Comparison of ENCODE assay signal across 8 cellular contexts in the genomic region with DNA sequence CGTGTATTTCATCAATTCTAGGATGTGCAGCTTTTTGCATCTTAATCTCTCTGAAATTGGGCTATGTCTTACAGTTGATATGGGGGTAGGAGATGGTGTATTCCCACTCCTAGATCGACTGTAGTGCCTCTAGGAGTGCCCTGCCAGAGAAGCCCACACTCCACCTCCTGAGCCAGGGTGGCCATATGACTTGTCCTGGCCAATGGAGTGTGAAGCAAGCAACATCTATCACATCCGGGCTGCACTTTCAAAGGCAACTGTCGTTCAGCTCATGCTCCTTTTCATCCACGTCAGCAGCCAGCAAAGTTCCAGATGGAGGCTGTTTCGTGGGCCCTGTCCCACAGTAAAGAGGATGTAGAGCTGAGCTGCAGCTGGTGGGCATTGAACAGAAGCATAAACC.
DNase-seq lines count a peak whose midpoint lies in the region; ATAC-seq and TF ChIP-seq lines count a peak whose summit lies in the region.

No MANE protein-coding gene starts in this region.

- no TSS peak for BruUV-seq in A673 (replicated peaks; lab: Mats Ljungman, UMichigan)

- H3K4me3 ChIP-seq in SJSA1 (no peak overlapping the region), psoas muscle (no peak overlapping the region), A673 (ENCODE audit: low read depth, low read length, poor library complexity, severe bottlenecking) (no peak overlapping the region)

- ATAC-seq in HG03025 (IDR thresholded peaks at IDR 0.05; ENCODE audit: low FRiP score, unreplicated experiment), result peak; percentile 85
- ATAC-seq in psoas muscle, result peak; percentile 55 to 77 (median 58)
- ATAC-seq in omental fat pad (ENCODE audit: low FRiP score), result no peak

- H3K36me3 ChIP-seq in SJSA1 (no peaks in the 10 kb centered on the region), psoas muscle (ENCODE audit: insufficient read depth in 1 of 2, low read depth in 1 of 2) (no peaks in the 10 kb centered on the region), A673 (ENCODE audit: insufficient read depth, low read length, poor library complexity, severe bottlenecking) (no peaks in the 10 kb centered on the region)

- CTCF ChIA-PET in A673 (lab: Charles Lee), result no interaction called here

- intact Hi-C loops in psoas muscle (cut with DNase I), result loop anchor here in 1 of 2 donors (10.0 kb wide), 1 partner anchor 195 kb away; no protein-coding TSS in a partner anchor
- intact Hi-C loops in A673 (cut with micrococcal nuclease; ENCODE audit: unreplicated experiment), result no loop called here

- H3K27ac ChIP-seq in SJSA1 (0 out of 2 replicates have a peak overlapping the region, but pooled peaks have one; percentile 17), psoas muscle (peak overlapping the region; percentile 11), A673 (ENCODE audit: low read depth, low read length, poor library complexity, severe bottlenecking) (no peak overlapping the region)

- POLR2A ChIA-PET in A673 (lab: Charles Lee; ENCODE audit: low non-redundant PET), result no interaction called here

- H3K27me3 ChIP-seq in SJSA1 (replicated peaks), result no peaks in the 10 kb centered on the region
- no peaks in the 10 kb centered on the region for H3K27me3 ChIP-seq in psoas muscle (ENCODE audit: insufficient read depth in 3 of 3, low read length in 2 of 3)
- no peaks in the 10 kb centered on the region for H3K27me3 ChIP-seq in A673 (replicated peaks; ENCODE audit: insufficient read depth, low read depth, low read length, poor library complexity)

- TF ChIP-seq CTCF in psoas muscle (IDR thresholded peaks at IDR 0.05) (no peak), omental fat pad (IDR thresholded peaks at IDR 0.05) (no peak), A673 (conservative IDR thresholded peaks at IDR 0.05; ENCODE audit: low read depth, low read length) (no peak)

- no peaks in the 10 kb centered on the region for H3K9me3 ChIP-seq in SJSA1 (replicated peaks)
- H3K9me3 ChIP-seq in psoas muscle, result no peaks in the 10 kb centered on the region
- H3K9me3 ChIP-seq in A673 (ENCODE audit: low read depth, low read length, poor library complexity, severe bottlenecking), result no peaks in the 10 kb centered on the region

- H3K4me1 ChIP-seq in SJSA1 (replicated peaks) (peaks cover 46% of the 10 kb centered on the region), psoas muscle (peaks cover 4% of the 10 kb centered on the region), A673 (ENCODE audit: insufficient read depth, low read length, poor library complexity, severe bottlenecking) (no peaks in the 10 kb centered on the region)

- peak; percentile 21 for DNase-seq in stimulated activated CD4-positive, alpha-beta T cell treated with anti-CD3 and anti-CD28 coated beads, Interleukin-15, amount 100 ng/mL, for 24 hours
- no peak for DNase-seq in stimulated activated CD4-positive, alpha-beta T cell treated with anti-CD3 and anti-CD28 coated beads, Interleukin-4, amount 100 ng/mL, for 1 hour
- DNase-seq in SJSA1 (ENCODE audit: low read depth in 1 of 2, low spot score in 2 of 2) (no peak), psoas muscle (no peak), omental fat pad (ENCODE audit: low spot score) (no peak), A673 (ENCODE audit: low spot score) (no peak), hypothalamus (lab: John Stamatoyannopoulos, UW) (no peak)

- WGBS in psoas muscle, 3 donors, result 44 to 54% (median 54%) methylated on average over 6 of the region's 6 CpGs
